ENCODE assay signal across 1 cellular context in genomic region chr11:69287968-69288882, GRCh38.
TF ChIP-seq lines count a peak whose summit lies in the region.

No MANE protein-coding gene starts in this region.

TF ChIP-seq in H1, 55 proteins besides CTCF, POLR2A, EP300 and RAD21:
- TF ChIP-seq SUZ12 (IDR thresholded peaks at IDR 0.05; ENCODE audit: low read length) (no peak), SP4 (IDR thresholded peaks at IDR 0.05; ENCODE audit: low read length) (no peak), TCF12 (IDR thresholded peaks at IDR 0.05; ENCODE audit: low read depth, low read length) (no peak), KDM1A (IDR thresholded peaks at IDR 0.05; ENCODE audit: borderline replicate concordance, low read length) (no peak), BCL11A (IDR thresholded peaks at IDR 0.05; ENCODE audit: low read depth in 2 of 2, low read length in 2 of 2) (no peak), CBX8 (IDR thresholded peaks at IDR 0.05; ENCODE audit: borderline replicate concordance, low read depth, low read length) (no peak), YY1 (IDR thresholded peaks at IDR 0.05; ENCODE audit: low read depth, low read length) (no peak), RNF2 (IDR thresholded peaks at IDR 0.05; ENCODE audit: borderline replicate concordance, low read depth, low read length, missing control alignments, poor library complexity, severe bottlenecking) (no peak), MAFK (IDR thresholded peaks at IDR 0.05; ENCODE audit: low read depth, low read length) (no peak), ZNF274 (IDR thresholded peaks at IDR 0.05; ENCODE audit: borderline replicate concordance, extremely low read depth, low read length) (no peak), TEAD4 (IDR thresholded peaks at IDR 0.05; ENCODE audit: low read depth, low read length) (no peak), GTF2F1 (IDR thresholded peaks at IDR 0.05; ENCODE audit: borderline replicate concordance, low read depth, low read length) (no peak)
